In the genomic region with DNA sequence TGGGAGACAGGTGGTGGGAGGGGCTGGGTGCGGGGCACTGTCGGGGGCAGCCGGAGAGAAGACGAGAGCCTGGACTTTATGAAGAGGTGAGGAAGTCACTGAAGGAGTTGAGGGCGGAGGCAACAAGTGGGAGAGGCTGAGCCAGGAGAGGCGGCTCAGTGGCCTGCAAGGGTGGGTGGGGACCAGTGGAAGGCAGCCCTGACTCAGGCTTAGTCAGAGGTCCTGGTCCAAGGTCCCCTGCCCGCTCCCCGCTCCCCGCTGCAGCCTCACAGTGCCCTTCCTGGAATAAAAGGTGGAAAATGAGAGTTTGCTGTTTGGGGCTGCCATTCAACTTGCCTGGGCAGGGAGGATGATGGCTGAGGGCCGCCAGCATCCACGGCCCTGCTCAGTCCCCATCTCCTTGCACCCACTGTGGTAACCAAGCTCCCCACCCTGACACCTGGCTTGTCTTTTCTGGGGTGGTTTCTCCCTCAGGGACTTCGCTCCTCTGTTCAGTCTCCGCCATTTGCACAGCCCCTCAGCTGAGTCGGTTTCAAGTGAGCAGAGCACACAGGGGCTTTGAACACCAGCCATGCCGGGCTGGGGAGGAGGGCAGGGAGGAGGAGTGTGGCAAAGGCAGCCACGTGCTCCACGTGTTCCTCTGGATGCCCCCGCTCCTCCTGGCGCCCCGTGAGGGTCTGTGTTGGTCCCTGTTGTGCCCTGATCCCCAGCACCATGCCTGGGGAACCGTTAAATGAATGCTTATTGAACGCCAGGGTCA, we compare ENCODE assay signal across 8 cellular contexts. TPM values are rescaled to one million over a fixed set of nuclear protein-coding genes. Genes with fewer than 3 reads are reported as not detected.
DNase-seq lines count a peak whose midpoint lies in the region; ATAC-seq, FAIRE-seq and TF ChIP-seq lines count a peak whose summit lies in the region.

No MANE protein-coding gene starts in this region.

- H3K27ac Mint-ChIP-seq in osteocyte (ENCODE audit: unreplicated experiment), result no peak overlapping the region

- H3K4me1 ChIP-seq in A549 (peaks cover 39% of the 10 kb centered on the region), ectodermal cell (ENCODE audit: control insufficient read depth, insufficient read depth, low read length) (peaks cover 26% of the 10 kb centered on the region)

- H3K27me3 Mint-ChIP-seq in osteocyte (ENCODE audit: unreplicated experiment), result no peaks in the 10 kb centered on the region

- TF ChIP-seq POLR2A in A549 (IDR thresholded peaks at IDR 0.05; ENCODE audit: low read length), result 0 out of 2 replicates have a peak, but pooled peaks have one; percentile 3

- H3K9me3 Mint-ChIP-seq in osteocyte (ENCODE audit: unreplicated experiment), result no peaks in the 10 kb centered on the region

- peak overlapping the region; percentile 84 to 88 for H3K27ac ChIP-seq in A549
- H3K27ac ChIP-seq in ectodermal cell (ENCODE audit: insufficient read depth, low read depth, low read length, poor library complexity, severe bottlenecking), result peak overlapping the region; percentile 58

- TF ChIP-seq RAD21 in A549 (conservative IDR thresholded peaks at IDR 0.05 in 1 of 2, IDR thresholded peaks at IDR 0.05 in 1 of 2), result no peak; a peak in 1 of 5 replicates

- H3K36me3 ChIP-seq in ectodermal cell (ENCODE audit: control insufficient read depth, insufficient read depth, low read length), result no peaks in the 10 kb centered on the region

- POLR2A ChIA-PET in A549 (lab: Yijun Ruan, JAX), result interaction anchor here (1.0 to 1.4 kb wide), 2 partner anchors 14 to 16 kb away, joined by 5 read pairs; partner anchors contain the start of genes RALB and TMEM185B

- DNase-seq in A549 (ENCODE audit: low read depth in 1 of 2, low spot score in 1 of 2) (peak; percentile 86 to 87), M059J (ENCODE audit: low read depth) (peak; percentile 95), lung microvascular endothelial cell (ENCODE audit: low read depth in 2 of 2) (peak; percentile 33 to 86), NCI-H1694 (lab: John Stamatoyannopoulos, UW) (no peak), SK-N-DZ (ENCODE audit: low spot score) (no peak), osteocyte (ENCODE audit: extremely low spot score, unreplicated experiment) (no peak)

- CTCF ChIA-PET in A549 (lab: Yijun Ruan, JAX), result interaction anchor here (2.7 kb wide), 1 partner anchor 13 kb away, joined by 10 read pairs; the partner anchor contains the start of gene RALB

- no peak overlapping the region for H3K4me3 Mint-ChIP-seq in osteocyte (ENCODE audit: unreplicated experiment)

- FAIRE-seq in A549 (lab: Jason Lieb, UNC), result no peak

- WGBS in A549 (ENCODE audit: missing lambda C conversion rate), result 38% methylated on average over 22 of the region's 22 CpGs
- WGBS in ectodermal cell, 2 experiments, result 84 to 89% methylated on average over 22 of the region's 22 CpGs

- no peak for TF ChIP-seq EP300 in A549 (IDR thresholded peaks at IDR 0.05)

- no peaks in the 10 kb centered on the region for H3K27me3 ChIP-seq in ectodermal cell (ENCODE audit: control insufficient read depth, insufficient read depth, low read length, poor library complexity, severe bottlenecking)

- H3K36me3 Mint-ChIP-seq in osteocyte (ENCODE audit: unreplicated experiment), result no peaks in the 10 kb centered on the region

- peak; percentile 94 for ATAC-seq in A549
- ATAC-seq in HG03565 (IDR thresholded peaks at IDR 0.05; ENCODE audit: unreplicated experiment), result no peak

- peak overlapping the region; percentile 82 for H3K4me2 ChIP-seq in A549

- peaks cover 29% of the 10 kb centered on the region for H3K4me1 Mint-ChIP-seq in osteocyte (ENCODE audit: unreplicated experiment)

- TF ChIP-seq CTCF in A549 (IDR thresholded peaks at IDR 0.05), result no peak
- no peak for TF ChIP-seq CTCF in osteocyte (IDR thresholded peaks at IDR 0.05)

- no peak overlapping the region for H3K4me3 ChIP-seq in A549
- no peak overlapping the region for H3K4me3 ChIP-seq in ectodermal cell (ENCODE audit: insufficient read depth, low read depth, low read length)

- no peaks in the 10 kb centered on the region for H3K9me3 ChIP-seq in A549
- no peaks in the 10 kb centered on the region for H3K9me3 ChIP-seq in ectodermal cell (ENCODE audit: control insufficient read depth, low read length)

TF ChIP-seq in A549, 52 proteins besides CTCF, POLR2A, EP300 and RAD21:
- TF ChIP-seq MAX (IDR thresholded peaks at IDR 0.05) (peak; percentile 22), E2F6 (IDR thresholded peaks at IDR 0.05; ENCODE audit: borderline replicate concordance, low read depth) (peak; percentile 29; the same call in 1 of the 2 replicates), GATA3 (IDR thresholded peaks at IDR 0.05; ENCODE audit: borderline replicate concordance) (peak; percentile 35; the same call in 1 of the 2 replicates), JUNB (IDR thresholded peaks at IDR 0.05) (peak; percentile 49; the same call in 1 of the 2 replicates), JUN (IDR thresholded peaks at IDR 0.05) (peak in 1 of 2 experiments; percentile 33; a peak in 1 of 5 replicates), FOSL2 (IDR thresholded peaks at IDR 0.05) (peak; percentile 69), FOSL2 (CRISPR knock-in tag; IDR thresholded peaks at IDR 0.05) (peak; percentile 84), ESRRA (IDR thresholded peaks at IDR 0.05; ENCODE audit: borderline replicate concordance, low read length) (peak; percentile 66; the same call in 1 of the 2 replicates), NR3C1 (IDR thresholded peaks at IDR 0.05) (no peak), ATOH8 (CRISPR knock-in tag; IDR thresholded peaks at IDR 0.05; ENCODE audit: low read depth) (no peak)
- TF ChIP-seq, protein P1, sequence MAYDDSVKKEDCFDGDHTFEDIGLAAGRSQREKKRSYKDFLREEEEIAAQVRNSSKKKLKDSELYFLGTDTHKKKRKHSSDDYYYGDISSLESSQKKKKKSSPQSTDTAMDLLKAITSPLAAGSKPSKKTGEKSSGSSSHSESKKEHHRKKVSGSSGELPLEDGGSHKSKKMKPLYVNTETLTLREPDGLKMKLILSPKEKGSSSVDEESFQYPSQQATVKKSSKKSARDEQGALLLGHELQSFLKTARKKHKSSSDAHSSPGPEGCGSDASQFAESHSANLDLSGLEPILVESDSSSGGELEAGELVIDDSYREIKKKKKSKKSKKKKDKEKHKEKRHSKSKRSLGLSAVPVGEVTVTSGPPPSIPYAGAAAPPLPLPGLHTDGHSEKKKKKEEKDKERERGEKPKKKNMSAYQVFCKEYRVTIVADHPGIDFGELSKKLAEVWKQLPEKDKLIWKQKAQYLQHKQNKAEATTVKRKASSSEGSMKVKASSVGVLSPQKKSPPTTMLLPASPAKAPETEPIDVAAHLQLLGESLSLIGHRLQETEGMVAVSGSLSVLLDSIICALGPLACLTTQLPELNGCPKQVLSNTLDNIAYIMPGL (CRISPR knock-in tag; IDR thresholded peaks at IDR 0.05; ENCODE audit: borderline replicate concordance), result no peak

RNA-seq across cellular contexts. Expression of gene RALB, which starts 13.7 kb away (rescaled TPM):
- polyA plus RNA-seq in A549 (2011; rRNA removed) (65.9 and 72.9 TPM in 2 replicates), A549 (2017; fragmentation: RNase III; extraction: RNeasy Plus Mini Kit Qiagen cat#74134 plus additional on column Dnase treatment) (71.5 to 77.4 TPM (median 76.5 TPM) in 3 replicates)
- polyA plus RNA-seq in A549 (2012; cell fraction: cytosol; rRNA removed), result 33.6 and 34.3 TPM in 2 replicates
- 10.4 and 19.1 TPM in 2 replicates for polyA plus RNA-seq in A549 (2012; cell fraction: nucleus; rRNA removed)
- 21.5 and 22.6 TPM in 2 replicates for polyA minus RNA-seq in A549 (2011; rRNA and poly(A)+ RNA removed)
- 88.1 and 92.1 TPM in 2 replicates for total RNA-seq in M059J (2014; rRNA removed; shearing (Covaris generic))
- 49.7 TPM for polyA plus RNA-seq in ectodermal cell (2013, experiment 1 of 4)
- 51.5 TPM for polyA plus RNA-seq in ectodermal cell (2013, experiment 2 of 4)
- 37.4 TPM for polyA plus RNA-seq in ectodermal cell (2013, experiment 3 of 4)
- 45.7 TPM for polyA plus RNA-seq in ectodermal cell (2013, experiment 4 of 4)
- total RNA-seq in lung microvascular endothelial cell (135 and 202 TPM in 2 replicates), osteocyte (25.4 and 26.7 TPM in 2 replicates)
- polyA plus RNA-seq in SK-N-DZ (2014; cell fraction: cytosol; rRNA removed), result 11.0 and 14.1 TPM in 2 replicates
- polyA plus RNA-seq in SK-N-DZ (2014; cell fraction: nucleus; rRNA removed), result 4.6 and 6.6 TPM in 2 replicates

RNA-seq across cellular contexts. Expression of gene TMEM185B, which starts 15.7 kb away (rescaled TPM):
- polyA plus RNA-seq in A549 (2011; rRNA removed) (41.8 and 48.5 TPM in 2 replicates), A549 (2017; fragmentation: RNase III; extraction: RNeasy Plus Mini Kit Qiagen cat#74134 plus additional on column Dnase treatment) (28.7 to 31.5 TPM (median 30.3 TPM) in 3 replicates)
- polyA plus RNA-seq in A549 (2012; cell fraction: cytosol; rRNA removed), result 45.8 and 58.0 TPM in 2 replicates
- 57.3 and 71.9 TPM in 2 replicates for polyA plus RNA-seq in A549 (2012; cell fraction: nucleus; rRNA removed)
- polyA minus RNA-seq in A549 (2011; rRNA and poly(A)+ RNA removed), result 24.1 and 30.9 TPM in 2 replicates
- 22.3 and 32.6 TPM in 2 replicates for total RNA-seq in M059J (2014; rRNA removed; shearing (Covaris generic))
- polyA plus RNA-seq in ectodermal cell (2013, experiment 1 of 4), result 19.2 TPM
- 22.9 TPM for polyA plus RNA-seq in ectodermal cell (2013, experiment 2 of 4)
- polyA plus RNA-seq in ectodermal cell (2013, experiment 3 of 4), result 18.5 TPM
- polyA plus RNA-seq in ectodermal cell (2013, experiment 4 of 4), result 22.3 TPM
- total RNA-seq in lung microvascular endothelial cell (19.2 and 33.3 TPM in 2 replicates), osteocyte (35.9 and 41.2 TPM in 2 replicates)
- 3.0 and 5.5 TPM in 2 replicates for polyA plus RNA-seq in SK-N-DZ (2014; cell fraction: cytosol; rRNA removed)
- polyA plus RNA-seq in SK-N-DZ (2014; cell fraction: nucleus; rRNA removed), result 1.7 and 3.6 TPM in 2 replicates

Comparison
In these comparisons a context has a peak if more than half of its experiments do, and no peak if none do; other contexts are left out.
1. DNase-seq: peak in A549 (2 of 2), M059J (single experiment) and lung microvascular endothelial cell (2 of 2); none in NCI-H1694 (single experiment), SK-N-DZ (single experiment) and osteocyte (single experiment).